ENCODE assay signal across 16 cellular contexts in the genomic region with DNA sequence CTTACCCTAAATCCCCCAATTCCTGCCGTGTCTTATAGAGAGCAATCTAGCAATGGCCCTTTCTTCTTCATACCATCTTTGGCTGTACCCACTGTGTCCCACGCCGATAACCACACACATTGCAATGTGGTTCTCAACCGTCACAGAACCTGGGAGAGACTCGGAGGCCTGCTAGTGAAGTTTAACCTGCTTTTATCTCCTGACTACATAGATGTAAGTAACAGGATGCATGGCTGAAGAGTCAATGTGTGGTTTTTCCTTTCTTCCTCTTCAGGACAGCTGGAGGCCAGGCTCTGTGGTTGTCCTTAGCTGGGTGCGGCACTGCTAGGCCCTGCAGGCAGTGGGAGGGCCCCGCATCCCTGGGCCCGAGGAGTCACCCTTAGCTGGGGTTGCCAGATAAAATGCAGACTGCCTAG. TPM values are rescaled to one million over a fixed set of nuclear protein-coding genes. Genes with fewer than 3 reads are reported as not detected.
DNase-seq lines count a peak whose midpoint lies in the region; ATAC-seq and TF ChIP-seq lines count a peak whose summit lies in the region.
"Had no signal": no experiment of that assay in that cellular context is flagged by ENCODE, and none has a peak within 500 bp of the region (broad histone marks: within the 10 kb centered on the region; RNA-seq: fewer than 3 reads in every experiment).

No MANE protein-coding gene starts in this region.

- peaks cover 61 to 95% (median 89%) of the 10 kb centered on the region in 10 experiments for H3K4me1 ChIP-seq in BLaER1 treated with 17β-estradiol and CSF1 and Interleukin-3, amounts not matched to agents 10 nM and 100 nM
- H3K4me1 ChIP-seq in spleen = peaks cover 0 to 3% (median 0%) of the 10 kb centered on the region in 6 donors

- 0 out of 22 replicates have a peak, but pooled peaks cover 0 to 3% (median 0%) of the 10 kb centered on the region in 11 experiments for H3K9me3 ChIP-seq in BLaER1 treated with 17β-estradiol and CSF1 and Interleukin-3, amounts not matched to agents 10 nM and 100 nM (replicated peaks in 1 of 11)
- H3K9me3 ChIP-seq in spleen = no peaks in the 10 kb centered on the region
- H3K9me3 ChIP-seq: BE2C had no signal

- peak overlapping the region; percentile 76 to 94 (median 91) for H3K4me2 ChIP-seq in BLaER1 treated with 17β-estradiol and CSF1 and Interleukin-3, amounts not matched to agents 10 nM and 100 nM

- intact Hi-C loops in spleen (cut with DNase I; ENCODE audit: low total_unique reads) = no loop called here

- H3K27me3 ChIP-seq in BLaER1 treated with 17β-estradiol and CSF1 and Interleukin-3, amounts not matched to agents 10 nM and 100 nM = no peaks in the 10 kb centered on the region
- no peaks in the 10 kb centered on the region for H3K27me3 ChIP-seq in HL-60 (ENCODE audit: insufficient read depth, poor library complexity, severe bottlenecking)
- no peaks in the 10 kb centered on the region for H3K27me3 ChIP-seq in spleen (replicated peaks in 1 of 7)
- H3K27me3 ChIP-seq: BE2C had no signal

- no peak for TF ChIP-seq CTCF in HL-60 (IDR thresholded peaks at IDR 0.05; ENCODE audit: insufficient read depth, low read length)
- no peak for TF ChIP-seq CTCF in foreskin fibroblast (IDR thresholded peaks at IDR 0.05; ENCODE audit: low read depth, low read length)
- TF ChIP-seq CTCF in spleen (IDR thresholded peaks at IDR 0.05 in 8 of 11, conservative IDR thresholded peaks at IDR 0.05 in 3 of 11) = no peak

- H3K36me3 Mint-ChIP-seq in natural killer cell treated with Interleukin-12 subunit alpha and Interleukin-12 subunit beta and Interleukin-15 and Interleukin-18, amount 100 ng/mL, for 72 hours = no peaks in the 10 kb centered on the region

- no peaks in the 10 kb centered on the region for H3K9me3 Mint-ChIP-seq in natural killer cell treated with Interleukin-12 subunit alpha and Interleukin-12 subunit beta and Interleukin-15 and Interleukin-18, amount 100 ng/mL, for 72 hours
- H3K9me3 Mint-ChIP-seq: activated CD8-positive, alpha-beta T cell treated with anti-CD3 and anti-CD28 coated beads for 36 hours had no signal

- no peaks in the 10 kb centered on the region for H3K4me1 Mint-ChIP-seq in natural killer cell treated with Interleukin-12 subunit alpha and Interleukin-12 subunit beta and Interleukin-15 and Interleukin-18, amount 100 ng/mL, for 72 hours (ENCODE audit: low read depth in 2 of 2)

- no peaks in the 10 kb centered on the region for H3K27me3 Mint-ChIP-seq in natural killer cell treated with Interleukin-12 subunit alpha and Interleukin-12 subunit beta and Interleukin-15 and Interleukin-18, amount 100 ng/mL, for 72 hours
- H3K27me3 Mint-ChIP-seq: activated CD8-positive, alpha-beta T cell treated with anti-CD3 and anti-CD28 coated beads for 36 hours had no signal

- no peak for ATAC-seq in natural killer cell treated with Interleukin-12 subunit alpha and Interleukin-12 subunit beta and Interleukin-15 and Interleukin-18, amount 100 ng/mL, for 72 hours
- ATAC-seq in HG02981 (IDR thresholded peaks at IDR 0.05; ENCODE audit: unreplicated experiment) = no peak
- ATAC-seq: activated CD8-positive, alpha-beta T cell treated with anti-CD3 and anti-CD28 coated beads for 36 hours; Panc1 had no signal

- no peak overlapping the region for H3K27ac Mint-ChIP-seq in natural killer cell treated with Interleukin-12 subunit alpha and Interleukin-12 subunit beta and Interleukin-15 and Interleukin-18, amount 100 ng/mL, for 72 hours
- H3K27ac Mint-ChIP-seq: activated CD8-positive, alpha-beta T cell treated with anti-CD3 and anti-CD28 coated beads for 36 hours had no signal

- no peak overlapping the region for H3K4me3 Mint-ChIP-seq in natural killer cell treated with Interleukin-12 subunit alpha and Interleukin-12 subunit beta and Interleukin-15 and Interleukin-18, amount 100 ng/mL, for 72 hours
- H3K4me3 Mint-ChIP-seq: activated CD8-positive, alpha-beta T cell treated with anti-CD3 and anti-CD28 coated beads for 36 hours had no signal

- H4K20me1 ChIP-seq in BLaER1 treated with 17β-estradiol and CSF1 and Interleukin-3, amounts not matched to agents 10 nM and 100 nM = peaks cover 0 to 33% (median 0%) of the 10 kb centered on the region in 11 experiments; a peak in 8 of 22 replicates

- H3K36me3 ChIP-seq in BLaER1 treated with 17β-estradiol and CSF1 and Interleukin-3, amounts not matched to agents 10 nM and 100 nM = no peaks in the 10 kb centered on the region
- H3K36me3 ChIP-seq in spleen = no peaks in the 10 kb centered on the region
- H3K36me3 ChIP-seq: BE2C had no signal

- 0 out of 20 replicates have a peak overlapping the region, but pooled peaks of 1 of the 10 experiments have one; percentile 9 for H3K4me3 ChIP-seq in BLaER1 treated with 17β-estradiol and CSF1 and Interleukin-3, amounts not matched to agents 10 nM and 100 nM
- H3K4me3 ChIP-seq in HL-60 (replicated peaks; ENCODE audit: insufficient read depth, low read length) (no peak overlapping the region), foreskin fibroblast (ENCODE audit: low read depth in 1 of 2, low read length in 2 of 2) (no peak overlapping the region), spleen (no peak overlapping the region)

- DNase-seq in HL-60 (ENCODE audit: low read depth in 1 of 2, low spot score in 1 of 2) (peak in 1 of 2 experiments; percentile 87), SKM-1 (lab: John Stamatoyannopoulos, UW; ENCODE audit: unreplicated experiment) (peak; percentile 29), foreskin fibroblast (peak; percentile 39 to 82), spleen (no peak), amygdala (lab: John Stamatoyannopoulos, UW) (no peak)
- DNase-seq in natural killer cell treated with Interleukin-12 subunit alpha and Interleukin-12 subunit beta and Interleukin-15 and Interleukin-18, amount 100 ng/mL, for 72 hours (ENCODE audit: low spot score) = no peak
- DNase-seq: activated CD8-positive, alpha-beta T cell treated with anti-CD3 and anti-CD28 coated beads for 36 hours; activated effector memory CD4-positive, alpha-beta T cell treated with Interleukin-2 at 50 U/mL for 16 hours; BE2C; head of caudate nucleus; NCI-H1048; NCI-H226; stimulated activated CD4-positive, alpha-beta T cell treated with anti-CD3 and anti-CD28 coated beads, Interleukin-2, amount 100 ng/mL, for 24 hours had no signal

- H3K27ac ChIP-seq in BLaER1 treated with 17β-estradiol and CSF1 and Interleukin-3, amounts not matched to agents 10 nM and 100 nM = peak overlapping the region in 9 of 11 experiments; percentile 12 to 81 (median 73); a peak in 17 of 22 replicates
- H3K27ac ChIP-seq in HL-60 (replicated peaks) = peak overlapping the region; percentile 48
- no peak overlapping the region for H3K27ac ChIP-seq in spleen

- H3K9ac ChIP-seq in BLaER1 treated with 17β-estradiol and CSF1 and Interleukin-3, amounts not matched to agents 10 nM and 100 nM = peak overlapping the region in 8 of 11 experiments; percentile 12 to 64 (median 56); a peak in 16 of 22 replicates

- WGBS in spleen, 5 donors = 34 to 58% (median 49%) methylated on average over 8 of the region's 8 CpGs

- TF ChIP-seq POLR2A in spleen (IDR thresholded peaks at IDR 0.05) = no peak

RNA-seq across cellular contexts. Expression of a gene that starts 51.3 kb away (rescaled TPM):
- total RNA-seq in natural killer cell treated with Interleukin-12 subunit alpha and Interleukin-12 subunit beta and Interleukin-15 and Interleukin-18, amount 100 ng/mL, for 72 hours = 10 to 100 TPM; 41.0 to 45.5 TPM
- total RNA-seq in spleen = 10 to 100 TPM; 36.7 to 53.4 (median 49.7) TPM
- polyA plus RNA-seq in spleen = 10 to 100 TPM; 12.0 to 21.6 (median 13.9) TPM

RNA-seq across cellular contexts. Expression of a gene that starts 51.6 kb away (rescaled TPM):
- 10 to 100 TPM; 12.9 to 16.2 TPM for total RNA-seq in natural killer cell treated with Interleukin-12 subunit alpha and Interleukin-12 subunit beta and Interleukin-15 and Interleukin-18, amount 100 ng/mL, for 72 hours
- total RNA-seq in spleen = 10 to 100 TPM; 18.9 to 36.7 (median 28.7) TPM
- 10 to 100 TPM; 16.0 to 27.0 (median 20.7) TPM for polyA plus RNA-seq in spleen

Comparison
In these comparisons a context has a peak if more than half of its experiments do, and no peak if none do; other contexts are left out.
1. H3K27ac ChIP-seq: peak in BLaER1 treated with 17β-estradiol and CSF1 and Interleukin-3, amounts not matched to agents 10 nM and 100 nM (9 of 11) and HL-60 (single experiment); none in spleen (0 of 8).
2. DNase-seq: peak in SKM-1 (single experiment) and foreskin fibroblast (2 of 2); none in natural killer cell treated with Interleukin-12 subunit alpha and Interleukin-12 subunit beta and Interleukin-15 and Interleukin-18, amount 100 ng/mL, for 72 hours (single experiment), spleen (single experiment) and amygdala (0 of 56).